Comparison of ENCODE assay signal across 11 cellular contexts in genomic region chr9:105114318-105114717, GRCh38.
A peak's percentile ranks its signal among the peaks of the same experiment; 100 is the strongest.
DNase-seq lines count a peak whose midpoint lies in the region; ATAC-seq and TF ChIP-seq lines count a peak whose summit lies in the region.
"Had no signal": no experiment of that assay in that cellular context is flagged by ENCODE, and none has a peak within 500 bp of the region (broad histone marks: within the 10 kb centered on the region; RNA-seq: fewer than 3 reads in every experiment).

No MANE protein-coding gene starts in this region.

- DNase-seq in NCI-H774 (lab: John Stamatoyannopoulos, UW) (no peak), NCI-H2227 treated with DMSO at 0.1 percent for 48 hours (lab: John Stamatoyannopoulos, UW) (no peak)
- no peak for DNase-seq in effector memory CD8-positive, alpha-beta T cell
- DNase-seq: Calu3, trophoblast cell had no signal

- no peak for TF ChIP-seq POLR2A in GM18505 (IDR thresholded peaks at IDR 0.05; ENCODE audit: borderline replicate concordance, extremely low read depth, insufficient read depth, insufficient read length)

- no peak overlapping the region for H3K4me3 Mint-ChIP-seq in dendritic cell treated with granulocyte-macrophage colony-stimulating factor and Interleukin-4, amounts not matched to agents 40 ng/mL and 50 ng/mL, for 4 days
- peak overlapping the region in 1 of 2 donors; percentile 38 for H3K4me3 Mint-ChIP-seq in effector memory CD8-positive, alpha-beta T cell

- no peaks in the 10 kb centered on the region for H3K36me3 Mint-ChIP-seq in dendritic cell treated with granulocyte-macrophage colony-stimulating factor and Interleukin-4, amounts not matched to agents 40 ng/mL and 50 ng/mL, for 4 days (ENCODE audit: low read depth)
- no peaks in the 10 kb centered on the region for H3K36me3 Mint-ChIP-seq in effector memory CD8-positive, alpha-beta T cell (ENCODE audit: insufficient read depth)

- intact Hi-C loops in dendritic cell treated with granulocyte-macrophage colony-stimulating factor and Interleukin-4, amounts not matched to agents 40 ng/mL and 50 ng/mL, for 4 days (cut with micrococcal nuclease), result no loop called here

- peaks cover 4% of the 10 kb centered on the region for H3K27me3 Mint-ChIP-seq in dendritic cell treated with granulocyte-macrophage colony-stimulating factor and Interleukin-4, amounts not matched to agents 40 ng/mL and 50 ng/mL, for 4 days
- peaks cover 0 to 26% of the 10 kb centered on the region in 2 donors for H3K27me3 Mint-ChIP-seq in effector memory CD8-positive, alpha-beta T cell

- H3K9me3 Mint-ChIP-seq in dendritic cell treated with granulocyte-macrophage colony-stimulating factor and Interleukin-4, amounts not matched to agents 40 ng/mL and 50 ng/mL, for 4 days, result no peaks in the 10 kb centered on the region
- H3K9me3 Mint-ChIP-seq in effector memory CD8-positive, alpha-beta T cell, result no peaks in the 10 kb centered on the region

- H3K27ac Mint-ChIP-seq in dendritic cell treated with granulocyte-macrophage colony-stimulating factor and Interleukin-4, amounts not matched to agents 40 ng/mL and 50 ng/mL, for 4 days, result peak overlapping the region; percentile 16
- no peak overlapping the region for H3K27ac Mint-ChIP-seq in effector memory CD8-positive, alpha-beta T cell

- ATAC-seq in GM18505 (IDR thresholded peaks at IDR 0.05; ENCODE audit: unreplicated experiment) (peak; percentile 71), GM21360 (IDR thresholded peaks at IDR 0.05; ENCODE audit: unreplicated experiment) (peak; percentile 61), HG03457 (IDR thresholded peaks at IDR 0.05; ENCODE audit: unreplicated experiment) (peak; percentile 73), HG02973 (IDR thresholded peaks at IDR 0.05; ENCODE audit: unreplicated experiment) (no peak)
- ATAC-seq in effector memory CD8-positive, alpha-beta T cell (replicated peaks), result no peak
- ATAC-seq: Right ventricle myocardium inferior had no signal

- peaks cover 28% of the 10 kb centered on the region for H3K4me1 Mint-ChIP-seq in dendritic cell treated with granulocyte-macrophage colony-stimulating factor and Interleukin-4, amounts not matched to agents 40 ng/mL and 50 ng/mL, for 4 days (ENCODE audit: low read depth)
- H3K4me1 Mint-ChIP-seq in effector memory CD8-positive, alpha-beta T cell (ENCODE audit: low read depth in 2 of 2), result peaks cover 19 to 26% of the 10 kb centered on the region in 2 donors

Comparison
In these comparisons a context has a peak if more than half of its experiments do, and no peak if none do; other contexts are left out.
1. ATAC-seq: peak in GM18505 (single experiment), GM21360 (single experiment) and HG03457 (single experiment); none in effector memory CD8-positive, alpha-beta T cell (single experiment) and HG02973 (single experiment).